6 cellular contexts compared by ENCODE assay signal in the genomic region with DNA sequence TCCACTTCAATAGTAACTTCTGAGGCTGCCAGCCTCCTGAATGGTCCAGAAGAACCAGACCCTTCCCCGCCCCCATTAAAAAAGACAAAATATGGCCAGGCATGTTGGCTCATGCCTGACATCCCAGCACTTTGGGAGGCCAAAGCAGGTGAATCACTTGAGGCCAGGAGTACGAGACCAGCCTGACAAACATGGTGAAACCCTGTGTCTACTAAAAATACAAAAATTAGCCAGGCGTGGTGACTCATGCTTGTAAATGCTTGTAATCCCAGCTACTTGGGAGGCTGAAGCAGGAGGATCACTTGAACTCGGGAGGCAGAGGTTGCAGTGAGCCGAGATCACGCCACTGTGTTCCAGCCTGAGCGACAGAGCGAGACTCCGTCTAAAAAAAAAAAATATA. TPM values are rescaled to one million over a fixed set of nuclear protein-coding genes. Genes with fewer than 3 reads are reported as not detected.
"Had no signal": no experiment of that assay in that cellular context is flagged by ENCODE, and none has a peak within 500 bp of the region (broad histone marks: within the 10 kb centered on the region; RNA-seq: fewer than 3 reads in every experiment).

No MANE protein-coding gene starts in this region.

RNA-seq across cellular contexts. Expression of a gene that starts 2.3 kb away (rescaled TPM):
- total RNA-seq: endothelial cell of umbilical vein, glomerular endothelial cell, kidney epithelial cell, left lobe of liver, neural crest cell, sciatic nerve had no signal
- polyA plus RNA-seq: endothelial cell of umbilical vein had no signal
